ENCODE assay signal across 25 cellular contexts in genomic region chr1:89350298-89350697, GRCh38. TPM values are rescaled to one million over a fixed set of nuclear protein-coding genes. Genes with fewer than 3 reads are reported as not detected.
"Had no signal": no experiment of that assay in that cellular context is flagged by ENCODE, and none has a peak within 500 bp of the region (broad histone marks: within the 10 kb centered on the region; RNA-seq: fewer than 3 reads in every experiment).

No MANE protein-coding gene starts in this region.

- ATAC-seq: activated naive CD4-positive, alpha-beta T cell treated with anti-CD3 and anti-CD28 coated beads, Interleukin-2, amount 50 U/mL, for 72 hours; activated T-cell treated with anti-CD3 and anti-CD28 coated beads, Interleukin-2, amount 50 U/mL, for 72 hours; foreskin keratinocyte; left lobe of liver; stimulated activated naive B cell treated with anti-CD40 and anti-IgM and Interleukin-4, amounts not matched to agents 10 μg/mL and 1 μg/mL and 100 μg/mL, for 72 hours had no signal

- H3K9me3 Mint-ChIP-seq: immature natural killer cell; naive B cell; stimulated activated naive B cell treated with anti-CD40 and anti-IgM and Interleukin-4, amounts not matched to agents 10 μg/mL and 1 μg/mL and 100 μg/mL, for 72 hours; type B pancreatic cell had no signal

- H3K27ac Mint-ChIP-seq: activated naive CD4-positive, alpha-beta T cell treated with anti-CD3 and anti-CD28 coated beads, Interleukin-2, amount 50 U/mL, for 72 hours; activated T-cell treated with anti-CD3 and anti-CD28 coated beads, Interleukin-2, amount 50 U/mL, for 72 hours; stimulated activated naive B cell treated with anti-CD40 and anti-IgM and Interleukin-4, amounts not matched to agents 10 μg/mL and 1 μg/mL and 100 μg/mL, for 72 hours; T-helper 2 cell treated with Interferon-gamma antibody and Interleukin-4, amounts not matched to agents 5 μg/mL and 100 μg/mL, for 36 hours; type B pancreatic cell had no signal

- H3K27me3 Mint-ChIP-seq: naive B cell; stimulated activated naive B cell treated with anti-CD40 and anti-IgM and Interleukin-4, amounts not matched to agents 10 μg/mL and 1 μg/mL and 100 μg/mL, for 72 hours; type B pancreatic cell had no signal

- DNase-seq: activated CD4-positive, CD25-positive, alpha-beta regulatory T cell treated with anti-CD3 and anti-CD28 coated beads, Interleukin-2, amount 50 U/mL, for 72 hours; activated CD8-positive, alpha-beta memory T cell treated with anti-CD3 and anti-CD28 coated beads, Interleukin-2, amount 50 U/mL, for 48 hours; activated gamma-delta T cell; activated T-cell treated with anti-CD3 and anti-CD28 coated beads, Interleukin-2, amount 50 U/mL, for 72 hours; aorta; brain microvascular endothelial cell; caudate nucleus; dermis blood vessel endothelial cell; effector CD8-positive, alpha-beta T cell; foreskin keratinocyte; immature natural killer cell; naive B cell; occipital lobe; retina; sigmoid colon; stimulated activated CD4-positive, alpha-beta T cell treated with anti-CD3 and anti-CD28 coated beads, Interleukin-15, amount 100 ng/mL, for 24 hours; stimulated activated naive B cell treated with anti-CD40 and anti-IgM and Interleukin-4, amounts not matched to agents 10 μg/mL and 1 μg/mL and 100 μg/mL, for 72 hours; WERI-Rb-1 had no signal

- H3K36me3 Mint-ChIP-seq: activated naive CD4-positive, alpha-beta T cell treated with anti-CD3 and anti-CD28 coated beads, Interleukin-2, amount 50 U/mL, for 72 hours; immature natural killer cell; naive B cell; stimulated activated naive B cell treated with anti-CD40 and anti-IgM and Interleukin-4, amounts not matched to agents 10 μg/mL and 1 μg/mL and 100 μg/mL, for 72 hours; type B pancreatic cell had no signal

- H3K4me3 Mint-ChIP-seq: activated T-cell treated with anti-CD3 and anti-CD28 coated beads, Interleukin-2, amount 50 U/mL, for 72 hours; immature natural killer cell; naive B cell; stimulated activated naive B cell treated with anti-CD40 and anti-IgM and Interleukin-4, amounts not matched to agents 10 μg/mL and 1 μg/mL and 100 μg/mL, for 72 hours; T-helper 2 cell treated with Interferon-gamma antibody and Interleukin-4, amounts not matched to agents 5 μg/mL and 100 μg/mL, for 36 hours; type B pancreatic cell had no signal

RNA-seq across cellular contexts. Expression of gene GBP6, which starts 13.6 kb away (rescaled TPM):
- total RNA-seq: aorta, left lobe of liver, mesenteric fat pad, mucosa of gallbladder, sigmoid colon, smooth muscle cell had no signal
